In genomic region chr3:30664449-30664848, GRCh38 we compare ENCODE assay signal across 15 cellular contexts. TPM values are rescaled to one million over a fixed set of nuclear protein-coding genes. Genes with fewer than 3 reads are reported as not detected.
DNase-seq lines count a peak whose midpoint lies in the region; ATAC-seq and TF ChIP-seq lines count a peak whose summit lies in the region.
"Had no signal": no experiment of that assay in that cellular context is flagged by ENCODE, and none has a peak within 500 bp of the region (broad histone marks: within the 10 kb centered on the region; RNA-seq: fewer than 3 reads in every experiment).

No MANE protein-coding gene starts in this region.

- no peaks in the 10 kb centered on the region for H3K27me3 Mint-ChIP-seq in activated CD4-positive, alpha-beta T cell treated with anti-CD3 and anti-CD28 coated beads, Interleukin-2, amount 10 ng/mL, durations not matched to agents 24 days and 14 days
- no peaks in the 10 kb centered on the region for H3K27me3 Mint-ChIP-seq in activated naive CD8-positive, alpha-beta T cell treated with anti-CD3 and anti-CD28 coated beads, Interleukin-2, amount 50 U/mL, for 24 hours
- H3K27me3 Mint-ChIP-seq in natural killer cell (ENCODE audit: low read depth in 2 of 2) = no peaks in the 10 kb centered on the region

- H3K27ac ChIP-seq in KOPT-K1 (ENCODE audit: low read depth, low read length, poor library complexity, severe bottlenecking) (peak overlapping the region; percentile 94), substantia nigra (ENCODE audit: low read depth, low read length, poor library complexity, severe bottlenecking) (no peak overlapping the region)

- intact Hi-C loops in activated CD4-positive, alpha-beta T cell treated with anti-CD3 and anti-CD28 coated beads, Interleukin-2, amount 10 ng/mL, durations not matched to agents 24 days and 14 days (cut with micrococcal nuclease) = no loop called here
- intact Hi-C loops in natural killer cell (cut with micrococcal nuclease) = no loop called here

- DNase-seq in activated CD4-positive, alpha-beta T cell treated with anti-CD3 and anti-CD28 coated beads, Interleukin-2, amount 10 ng/mL, durations not matched to agents 24 days and 14 days = no peak
- DNase-seq in activated CD4-positive, alpha-beta T cell treated with anti-CD3 and anti-CD28 coated beads, Interleukin-2, amount 50 U/mL, for 48 hours = no peak
- no peak for DNase-seq in activated naive CD8-positive, alpha-beta T cell treated with anti-CD3 and anti-CD28 coated beads, Interleukin-2, amount 50 U/mL, for 24 hours
- DNase-seq in natural killer cell (no peak), substantia nigra (lab: John Stamatoyannopoulos, UW) (no peak), retina (no peak), NCI-H69 (lab: John Stamatoyannopoulos, UW) (no peak)
- DNase-seq: DMS53, NCI-H1694 treated with DMSO at 0.1 percent for 48 hours, SW 1271, trophoblast cell had no signal

- peak overlapping the region; percentile 90 for H3K27ac Mint-ChIP-seq in activated CD4-positive, alpha-beta T cell treated with anti-CD3 and anti-CD28 coated beads, Interleukin-2, amount 10 ng/mL, durations not matched to agents 24 days and 14 days
- H3K27ac Mint-ChIP-seq in activated naive CD8-positive, alpha-beta T cell treated with anti-CD3 and anti-CD28 coated beads, Interleukin-2, amount 50 U/mL, for 24 hours = peak overlapping the region; percentile 93
- peak overlapping the region; percentile 78 to 84 for H3K27ac Mint-ChIP-seq in natural killer cell
- H3K27ac Mint-ChIP-seq: brain had no signal

- TF ChIP-seq CTCF in natural killer cell (IDR thresholded peaks at IDR 0.05) = no peak

- peaks cover 72% of the 10 kb centered on the region for H3K4me1 Mint-ChIP-seq in activated CD4-positive, alpha-beta T cell treated with anti-CD3 and anti-CD28 coated beads, Interleukin-2, amount 10 ng/mL, durations not matched to agents 24 days and 14 days
- H3K4me1 Mint-ChIP-seq in activated naive CD8-positive, alpha-beta T cell treated with anti-CD3 and anti-CD28 coated beads, Interleukin-2, amount 50 U/mL, for 24 hours = peaks cover 99% of the 10 kb centered on the region
- peaks cover 70 to 83% of the 10 kb centered on the region in 2 donors for H3K4me1 Mint-ChIP-seq in natural killer cell

- no peak for ATAC-seq in activated naive CD8-positive, alpha-beta T cell treated with anti-CD3 and anti-CD28 coated beads, Interleukin-2, amount 50 U/mL, for 24 hours
- ATAC-seq in natural killer cell = no peak
- ATAC-seq: A549 had no signal

- H3K4me3 Mint-ChIP-seq in activated CD4-positive, alpha-beta T cell treated with anti-CD3 and anti-CD28 coated beads, Interleukin-2, amount 10 ng/mL, durations not matched to agents 24 days and 14 days = peak overlapping the region; percentile 73
- peak overlapping the region; percentile 67 for H3K4me3 Mint-ChIP-seq in activated naive CD8-positive, alpha-beta T cell treated with anti-CD3 and anti-CD28 coated beads, Interleukin-2, amount 50 U/mL, for 24 hours
- H3K4me3 Mint-ChIP-seq in natural killer cell = no peak overlapping the region
- H3K4me3 Mint-ChIP-seq: brain had no signal

- 0 out of 2 replicates have a peak, but pooled peaks cover 6% of the 10 kb centered on the region for H3K36me3 ChIP-seq in KOPT-K1 (ENCODE audit: insufficient read depth, low read length)

- no peaks in the 10 kb centered on the region for H3K9me3 Mint-ChIP-seq in activated CD4-positive, alpha-beta T cell treated with anti-CD3 and anti-CD28 coated beads, Interleukin-2, amount 10 ng/mL, durations not matched to agents 24 days and 14 days
- H3K9me3 Mint-ChIP-seq in activated naive CD8-positive, alpha-beta T cell treated with anti-CD3 and anti-CD28 coated beads, Interleukin-2, amount 50 U/mL, for 24 hours = peaks cover 4% of the 10 kb centered on the region
- H3K9me3 Mint-ChIP-seq in natural killer cell = no peaks in the 10 kb centered on the region
- H3K9me3 Mint-ChIP-seq: brain had no signal

- peaks cover 47% of the 10 kb centered on the region for H3K36me3 Mint-ChIP-seq in activated CD4-positive, alpha-beta T cell treated with anti-CD3 and anti-CD28 coated beads, Interleukin-2, amount 10 ng/mL, durations not matched to agents 24 days and 14 days (ENCODE audit: low read depth)
- H3K36me3 Mint-ChIP-seq in activated naive CD8-positive, alpha-beta T cell treated with anti-CD3 and anti-CD28 coated beads, Interleukin-2, amount 50 U/mL, for 24 hours (ENCODE audit: low read depth) = peaks cover 73% of the 10 kb centered on the region
- H3K36me3 Mint-ChIP-seq in natural killer cell = peaks cover 11% of the 10 kb centered on the region

- H3K9me3 ChIP-seq in KOPT-K1 (ENCODE audit: insufficient read depth, low read length, poor library complexity, severe bottlenecking) = no peaks in the 10 kb centered on the region
- H3K9me3 ChIP-seq: A549, esophagus muscularis mucosa had no signal

RNA-seq across cellular contexts. Expression of gene TGFBR2, which starts 58.0 kb away (rescaled TPM):
- 45.3 and 47.6 TPM in 2 replicates for total RNA-seq in activated CD4-positive, alpha-beta T cell treated with anti-CD3 and anti-CD28 coated beads, Interleukin-2, amount 10 ng/mL, durations not matched to agents 24 days and 14 days
- 100 to 1,000 TPM in 1 of 3 donors, 10 to 100 TPM in 2; 70.4 to 113 (median 99.3) TPM for total RNA-seq in natural killer cell
